ENCODE assay signal across 8 cellular contexts in genomic region chr6:144214622-144215401, GRCh38.
DNase-seq lines count a peak whose midpoint lies in the region; ATAC-seq and TF ChIP-seq lines count a peak whose summit lies in the region.

No MANE protein-coding gene starts in this region.

- peaks cover 11% of the 10 kb centered on the region for H3K4me1 ChIP-seq in vagina

- H3K9me3 ChIP-seq in vagina, result no peaks in the 10 kb centered on the region

- no peak for TF ChIP-seq POLR2A in vagina (IDR thresholded peaks at IDR 0.05)

- H3K9me3 Mint-ChIP-seq in activated naive CD4-positive, alpha-beta T cell treated with anti-CD3 and anti-CD28 coated beads, Interleukin-2, amount 50 U/mL, for 24 hours, result no peaks in the 10 kb centered on the region
- H3K9me3 Mint-ChIP-seq in naive thymus-derived CD8-positive, alpha-beta T cell, result peaks cover 0 to 7% (median 2%) of the 10 kb centered on the region in 9 donors

- DNase-seq in activated naive CD4-positive, alpha-beta T cell treated with Interleukin-2 at 50 U/mL for 16 hours, result no peak
- DNase-seq in caudate nucleus (lab: John Stamatoyannopoulos, UW), result peak in 2 of 61 donors; percentile 11 to 36
- DNase-seq in naive thymus-derived CD8-positive, alpha-beta T cell, result peak in 3 of 10 donors; percentile 6 to 10 (median 9)
- no peak for DNase-seq in vagina (ENCODE audit: extremely low spot score in 2 of 2)
- no peak for DNase-seq in HuH-7 (ENCODE audit: low spot score)
- no peak for DNase-seq in NCI-H82 treated with DMSO at 0.1 percent for 48 hours (lab: John Stamatoyannopoulos, UW; ENCODE audit: unreplicated experiment)

- POLR2A ChIA-PET in naive thymus-derived CD8-positive, alpha-beta T cell (lab: Charles Lee), result interaction anchor here (2.0 to 2.7 kb wide), 2 partner anchors 64 to 150 kb away, joined by 8 to 11 read pairs; partner anchors contain the start of gene STX11

- H3K27me3 Mint-ChIP-seq in activated naive CD4-positive, alpha-beta T cell treated with anti-CD3 and anti-CD28 coated beads, Interleukin-2, amount 50 U/mL, for 24 hours, result peaks cover 7% of the 10 kb centered on the region
- H3K27me3 Mint-ChIP-seq in naive thymus-derived CD8-positive, alpha-beta T cell, result peaks cover 4 to 12% (median 11%) of the 10 kb centered on the region in 5 donors

- no peaks in the 10 kb centered on the region for H3K27me3 ChIP-seq in vagina

- H3K27ac ChIP-seq in caudate nucleus (ENCODE audit: low read depth, low read length) (peak overlapping the region; percentile 92), vagina (peak overlapping the region; percentile 92)

- no peaks in the 10 kb centered on the region for H3K36me3 ChIP-seq in vagina

- peak overlapping the region; percentile 100 for H3K27ac Mint-ChIP-seq in activated naive CD4-positive, alpha-beta T cell treated with anti-CD3 and anti-CD28 coated beads, Interleukin-2, amount 50 U/mL, for 24 hours
- H3K27ac Mint-ChIP-seq in naive thymus-derived CD8-positive, alpha-beta T cell, result peak overlapping the region; percentile 96 to 100 (median 98)

- no peak for ATAC-seq in naive thymus-derived CD8-positive, alpha-beta T cell
- no peak for ATAC-seq in GM21529 (IDR thresholded peaks at IDR 0.05; ENCODE audit: unreplicated experiment)

- H3K4me1 Mint-ChIP-seq in activated naive CD4-positive, alpha-beta T cell treated with anti-CD3 and anti-CD28 coated beads, Interleukin-2, amount 50 U/mL, for 24 hours, result peaks cover 46% of the 10 kb centered on the region
- H3K4me1 Mint-ChIP-seq in naive thymus-derived CD8-positive, alpha-beta T cell, result peaks cover 29 to 42% (median 37%) of the 10 kb centered on the region in 4 donors

- intact Hi-C loops in vagina (cut with DNase I), result loop anchor here (5.0 to 10.0 kb wide), 3 partner anchors 72 to 270 kb away; partner anchors contain the start of genes SF3B5 and UTRN

- TF ChIP-seq CTCF in vagina (IDR thresholded peaks at IDR 0.05), result no peak

- peak overlapping the region in 1 of 2 donors; percentile 68 for H3K4me3 ChIP-seq in vagina

- H3K36me3 Mint-ChIP-seq in activated naive CD4-positive, alpha-beta T cell treated with anti-CD3 and anti-CD28 coated beads, Interleukin-2, amount 50 U/mL, for 24 hours, result no peaks in the 10 kb centered on the region
- H3K36me3 Mint-ChIP-seq in naive thymus-derived CD8-positive, alpha-beta T cell, result peaks cover 0 to 6% (median 3%) of the 10 kb centered on the region in 3 donors

- peak overlapping the region; percentile 95 for H3K4me3 Mint-ChIP-seq in activated naive CD4-positive, alpha-beta T cell treated with anti-CD3 and anti-CD28 coated beads, Interleukin-2, amount 50 U/mL, for 24 hours
- H3K4me3 Mint-ChIP-seq in naive thymus-derived CD8-positive, alpha-beta T cell, result peak overlapping the region; percentile 92 to 99 (median 97)
